In genomic region chr2:174835797-174836255, GRCh38 we compare ENCODE assay signal across 9 cellular contexts.
A peak's percentile ranks its signal among the peaks of the same experiment; 100 is the strongest.
DNase-seq lines count a peak whose midpoint lies in the region; ATAC-seq and TF ChIP-seq lines count a peak whose summit lies in the region.
"Had no signal": no experiment of that assay in that cellular context is flagged by ENCODE, and none has a peak within 500 bp of the region (broad histone marks: within the 10 kb centered on the region; RNA-seq: fewer than 3 reads in every experiment).

No MANE protein-coding gene starts in this region.

- DNase-seq in amniotic stem cell (lab: John Stamatoyannopoulos, UW) (peak; percentile 33), smooth muscle cell (lab: John Stamatoyannopoulos, UW; ENCODE audit: unreplicated experiment) (no peak), NCI-H1048 (lab: John Stamatoyannopoulos, UW) (no peak), RKO (ENCODE audit: low spot score) (no peak)

- H3K27ac ChIP-seq in smooth muscle cell (ENCODE audit: low read depth) = peak overlapping the region; percentile 92
- H3K27ac ChIP-seq: HL-60 had no signal

- no peaks in the 10 kb centered on the region for H3K27me3 ChIP-seq in smooth muscle cell (ENCODE audit: low read depth)

- H3K9me3 ChIP-seq in smooth muscle cell (replicated peaks; ENCODE audit: low read depth) = no peaks in the 10 kb centered on the region

- H3K9ac ChIP-seq in smooth muscle cell (ENCODE audit: low read depth) = peak overlapping the region; percentile 62

- ATAC-seq in GM18907 (IDR thresholded peaks at IDR 0.05; ENCODE audit: unreplicated experiment) (peak; percentile 52), HG03342 (IDR thresholded peaks at IDR 0.05; ENCODE audit: unreplicated experiment) (peak; percentile 71), HG03196 (IDR thresholded peaks at IDR 0.05; ENCODE audit: unreplicated experiment) (no peak), GM21447 (IDR thresholded peaks at IDR 0.05; ENCODE audit: unreplicated experiment) (no peak)

- peaks cover 53% of the 10 kb centered on the region for H3K79me2 ChIP-seq in smooth muscle cell (ENCODE audit: low read depth)

- H3K4me3 ChIP-seq in smooth muscle cell = no peak overlapping the region

- H4K20me1 ChIP-seq in smooth muscle cell (ENCODE audit: low read depth) = no peaks in the 10 kb centered on the region

- H3K36me3 ChIP-seq in smooth muscle cell (ENCODE audit: low read depth) = no peaks in the 10 kb centered on the region

- no peak overlapping the region for H2AFZ ChIP-seq in smooth muscle cell (ENCODE audit: low read depth)

- 5% methylated on average over 2 of the region's 2 CpGs for WGBS in smooth muscle cell (ENCODE audit: low lambda C conversion rate)

- H3K4me2 ChIP-seq in smooth muscle cell = peak overlapping the region; percentile 67

- no peak for TF ChIP-seq CTCF in smooth muscle cell (IDR thresholded peaks at IDR 0.05; ENCODE audit: borderline replicate concordance, insufficient read depth, poor library complexity, severe bottlenecking)

- H3F3A ChIP-seq in smooth muscle cell (ENCODE audit: low read depth) = peaks cover 16% of the 10 kb centered on the region

- peaks cover 37% of the 10 kb centered on the region for H3K4me1 ChIP-seq in smooth muscle cell (ENCODE audit: low read depth)

Comparison
In these comparisons a context has a peak if more than half of its experiments do, and no peak if none do; other contexts are left out.
1. ATAC-seq: peak in GM18907 (single experiment) and HG03342 (single experiment); none in HG03196 (single experiment) and GM21447 (single experiment).